In the genomic region with DNA sequence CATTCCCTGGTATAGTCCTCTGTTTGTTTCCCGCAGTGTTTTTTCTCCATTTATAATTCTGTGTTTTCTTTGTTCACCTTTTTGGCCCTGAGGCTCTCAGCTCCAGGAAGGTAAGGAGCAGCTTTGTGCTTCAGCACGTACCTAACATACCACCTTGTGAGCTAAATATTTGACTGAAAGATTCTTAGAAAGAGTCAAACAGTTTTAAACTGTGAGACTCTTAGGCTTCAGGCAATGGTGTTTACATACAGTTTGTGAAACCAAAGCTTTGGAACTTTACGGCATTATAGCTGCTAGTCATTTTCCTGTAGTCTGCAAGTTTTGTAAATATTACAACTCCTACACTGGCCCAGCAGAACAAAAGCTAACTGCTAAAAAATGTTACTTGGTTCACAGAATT, we compare ENCODE assay signal across 29 cellular contexts. TPM values are rescaled to one million over a fixed set of nuclear protein-coding genes. Genes with fewer than 3 reads are reported as not detected.
DNase-seq lines count a peak whose midpoint lies in the region; ATAC-seq and TF ChIP-seq lines count a peak whose summit lies in the region.
"Had no signal": no experiment of that assay in that cellular context is flagged by ENCODE, and none has a peak within 500 bp of the region (broad histone marks: within the 10 kb centered on the region; RNA-seq: fewer than 3 reads in every experiment).

No MANE protein-coding gene starts in this region.

- H3K9me3 ChIP-seq in endodermal cell (ENCODE audit: control insufficient read depth, low read length) = no peaks in the 10 kb centered on the region

- H3K27me3 ChIP-seq in endodermal cell (ENCODE audit: control insufficient read depth, insufficient read depth, low read length, poor library complexity, severe bottlenecking) (no peaks in the 10 kb centered on the region), foreskin keratinocyte (no peaks in the 10 kb centered on the region)

- H3K27ac Mint-ChIP-seq in activated T-cell treated with anti-CD3 and anti-CD28 coated beads, Interleukin-2, amount 50 U/mL, for 72 hours = peak overlapping the region; percentile 82
- peak overlapping the region; percentile 13 for H3K27ac Mint-ChIP-seq in endodermal cell
- H3K27ac Mint-ChIP-seq in memory B cell = peak overlapping the region; percentile 25
- peak overlapping the region; percentile 23 for H3K27ac Mint-ChIP-seq in stimulated activated effector memory CD8-positive, alpha-beta T cell treated with anti-CD3 and anti-CD28 coated beads, Interleukin-12 subunit alpha, Interleukin-12 subunit beta, amount 100 ng/mL, for 72 hours
- H3K27ac Mint-ChIP-seq: activated CD8-positive, alpha-beta T cell treated with anti-CD3 and anti-CD28 coated beads, Interleukin-2, amount 10 ng/mL, durations not matched to agents 7 days and 5 days; activated naive CD8-positive, alpha-beta T cell; activated T-helper 2 cell treated with anti-CD3 and anti-CD28 coated beads, Interferon-gamma antibody, Interleukin-2, Interleukin-4, amounts not matched to agents 10 μg/mL and 5 μg/mL and 100 μg/mL, durations not matched to agents 14 hours and 24 hours and 36 hours; T-helper 1 cell treated with Interleukin-12 subunit alpha and Interleukin-12 subunit beta and Interleukin-4 antibody, amounts not matched to agents 30 μg/mL and 1 μg/mL, for 36 hours had no signal

- no peak for ATAC-seq in activated T-cell treated with anti-CD3 and anti-CD28 coated beads, Interleukin-2, amount 50 U/mL, for 72 hours (replicated peaks in 1 of 2)
- ATAC-seq in memory B cell (ENCODE audit: low read depth) = no peak
- no peak for ATAC-seq in stimulated activated effector memory CD8-positive, alpha-beta T cell treated with anti-CD3 and anti-CD28 coated beads, Interleukin-12 subunit alpha, Interleukin-12 subunit beta, amount 100 ng/mL, for 72 hours
- no peak for ATAC-seq in GM19455 (IDR thresholded peaks at IDR 0.05; ENCODE audit: unreplicated experiment)
- ATAC-seq in foreskin keratinocyte = no peak
- ATAC-seq: activated CD8-positive, alpha-beta T cell treated with anti-CD3 and anti-CD28 coated beads, Interleukin-2, amount 10 ng/mL, durations not matched to agents 7 days and 5 days; naive thymus-derived CD4-positive, alpha-beta T cell; stimulated activated naive CD8-positive, alpha-beta T cell treated with anti-CD3 and anti-CD28 coated beads, Interleukin-15, Interleukin-2, amounts not matched to agents 100 U/mL and 50 U/mL, for 24 hours had no signal

- no peak for DNase-seq in activated T-cell treated with anti-CD3 and anti-CD28 coated beads, Interleukin-2, amount 50 U/mL, for 72 hours
- no peak for DNase-seq in activated T-cell treated with anti-CD3 and anti-CD28 coated beads for 4 hours
- DNase-seq in endodermal cell = no peak
- no peak for DNase-seq in memory B cell (ENCODE audit: low spot score in 2 of 2)
- no peak for DNase-seq in stimulated activated effector memory CD8-positive, alpha-beta T cell treated with anti-CD3 and anti-CD28 coated beads, Interleukin-12 subunit alpha, Interleukin-12 subunit beta, amount 100 ng/mL, for 72 hours (ENCODE audit: low spot score in 2 of 2)
- DNase-seq in foreskin keratinocyte = no peak
- DNase-seq in SIG-M5 (lab: John Stamatoyannopoulos, UW) = no peak
- DNase-seq: activated CD8-positive, alpha-beta T cell treated with anti-CD3 and anti-CD28 coated beads, Interleukin-2, amount 10 ng/mL, durations not matched to agents 7 days and 5 days; C1 segment of cervical spinal cord; DMS79; erythroblast; foreskin fibroblast; head of caudate nucleus; HFFc6; islet precursor cell; MM.1S; naive thymus-derived CD4-positive, alpha-beta T cell; NCI-H1105 treated with DMSO at 0.1 percent for 48 hours; NCI-H1930; NCI-H2171 treated with DMSO at 0.1 percent for 48 hours; NCI-H510A treated with DMSO at 0.1 percent for 48 hours; stimulated activated naive CD8-positive, alpha-beta T cell treated with anti-CD3 and anti-CD28 coated beads, Interleukin-15, Interleukin-2, amounts not matched to agents 100 U/mL and 50 U/mL, for 24 hours had no signal

- H3K4me3 ChIP-seq in endodermal cell (ENCODE audit: low read length) = no peak overlapping the region

- no peaks in the 10 kb centered on the region for H3K27me3 Mint-ChIP-seq in activated T-cell treated with anti-CD3 and anti-CD28 coated beads, Interleukin-2, amount 50 U/mL, for 72 hours (ENCODE audit: low read depth)
- H3K27me3 Mint-ChIP-seq in endodermal cell (ENCODE audit: insufficient read depth) (no peaks in the 10 kb centered on the region), memory B cell (no peaks in the 10 kb centered on the region)
- H3K27me3 Mint-ChIP-seq: activated naive CD8-positive, alpha-beta T cell; naive thymus-derived CD4-positive, alpha-beta T cell had no signal

- H3K27ac ChIP-seq in endodermal cell (ENCODE audit: low read depth, low read length) (no peak overlapping the region), foreskin keratinocyte (no peak overlapping the region)
- H3K27ac ChIP-seq: 22Rv1, KMS-11, RWPE1 had no signal

- peaks cover 6% of the 10 kb centered on the region in 2 donors for H3K36me3 Mint-ChIP-seq in activated T-cell treated with anti-CD3 and anti-CD28 coated beads, Interleukin-2, amount 50 U/mL, for 72 hours (ENCODE audit: insufficient read depth in 2 of 2)
- peaks cover 57% of the 10 kb centered on the region for H3K36me3 Mint-ChIP-seq in endodermal cell (ENCODE audit: low read depth)
- H3K36me3 Mint-ChIP-seq in memory B cell = peaks cover 36% of the 10 kb centered on the region
- peaks cover 96% of the 10 kb centered on the region for H3K36me3 Mint-ChIP-seq in stimulated activated effector memory CD8-positive, alpha-beta T cell treated with anti-CD3 and anti-CD28 coated beads, Interleukin-12 subunit alpha, Interleukin-12 subunit beta, amount 100 ng/mL, for 72 hours

- H3K4me1 ChIP-seq in endodermal cell (ENCODE audit: control insufficient read depth, insufficient read depth, low read length) (no peaks in the 10 kb centered on the region), foreskin keratinocyte (no peaks in the 10 kb centered on the region)

- H3K4me1 Mint-ChIP-seq in activated T-cell treated with anti-CD3 and anti-CD28 coated beads, Interleukin-2, amount 50 U/mL, for 72 hours (ENCODE audit: low read depth) = no peaks in the 10 kb centered on the region
- H3K4me1 Mint-ChIP-seq in endodermal cell = peaks cover 2% of the 10 kb centered on the region
- peaks cover 8% of the 10 kb centered on the region for H3K4me1 Mint-ChIP-seq in memory B cell
- H3K4me1 Mint-ChIP-seq in stimulated activated effector memory CD8-positive, alpha-beta T cell treated with anti-CD3 and anti-CD28 coated beads, Interleukin-12 subunit alpha, Interleukin-12 subunit beta, amount 100 ng/mL, for 72 hours = peaks cover 7% of the 10 kb centered on the region

- peaks cover 72% of the 10 kb centered on the region for H3K36me3 ChIP-seq in endodermal cell (ENCODE audit: control insufficient read depth, insufficient read depth, low read length)

- no peak overlapping the region for H3K4me3 Mint-ChIP-seq in activated T-cell treated with anti-CD3 and anti-CD28 coated beads, Interleukin-2, amount 50 U/mL, for 72 hours
- H3K4me3 Mint-ChIP-seq in endodermal cell (no peak overlapping the region), memory B cell (no peak overlapping the region)
- no peak overlapping the region for H3K4me3 Mint-ChIP-seq in stimulated activated effector memory CD8-positive, alpha-beta T cell treated with anti-CD3 and anti-CD28 coated beads, Interleukin-12 subunit alpha, Interleukin-12 subunit beta, amount 100 ng/mL, for 72 hours
- H3K4me3 Mint-ChIP-seq: activated CD8-positive, alpha-beta T cell treated with anti-CD3 and anti-CD28 coated beads, Interleukin-2, amount 10 ng/mL, durations not matched to agents 7 days and 5 days; activated naive CD8-positive, alpha-beta T cell; HFFc6; naive thymus-derived CD4-positive, alpha-beta T cell; T-helper 1 cell treated with Interleukin-12 subunit alpha and Interleukin-12 subunit beta and Interleukin-4 antibody, amounts not matched to agents 30 μg/mL and 1 μg/mL, for 36 hours had no signal

- no peak for TF ChIP-seq CTCF in endodermal cell (conservative IDR thresholded peaks at IDR 0.05)
- no peak for TF ChIP-seq CTCF in foreskin keratinocyte (conservative IDR thresholded peaks at IDR 0.05)

- H3K9ac ChIP-seq in endodermal cell (ENCODE audit: extremely low read depth, low read length, poor library complexity, severe bottlenecking) = no peak overlapping the region
- H3K9ac ChIP-seq: KMS-11 had no signal

- WGBS in endodermal cell (ENCODE audit: insufficient coverage in 1 of 2, insufficient read length in 1 of 2), 2 experiments = 88 to 94% methylated on average over 1 to 3 of the region's 3 CpGs

- no peaks in the 10 kb centered on the region for H3K9me3 Mint-ChIP-seq in activated T-cell treated with anti-CD3 and anti-CD28 coated beads, Interleukin-2, amount 50 U/mL, for 72 hours
- no peaks in the 10 kb centered on the region for H3K9me3 Mint-ChIP-seq in endodermal cell
- no peaks in the 10 kb centered on the region for H3K9me3 Mint-ChIP-seq in memory B cell
- H3K9me3 Mint-ChIP-seq in stimulated activated effector memory CD8-positive, alpha-beta T cell treated with anti-CD3 and anti-CD28 coated beads, Interleukin-12 subunit alpha, Interleukin-12 subunit beta, amount 100 ng/mL, for 72 hours = no peaks in the 10 kb centered on the region
- H3K9me3 Mint-ChIP-seq: activated T-helper 2 cell treated with anti-CD3 and anti-CD28 coated beads, Interferon-gamma antibody, Interleukin-2, Interleukin-4, amounts not matched to agents 10 μg/mL and 5 μg/mL and 100 μg/mL, durations not matched to agents 14 hours and 24 hours and 36 hours; HFFc6; T-helper 1 cell treated with Interleukin-12 subunit alpha and Interleukin-12 subunit beta and Interleukin-4 antibody, amounts not matched to agents 30 μg/mL and 1 μg/mL, for 36 hours had no signal

RNA-seq across cellular contexts. Expression of gene GPI, which starts 39.0 kb away (rescaled TPM):
- 100 to 1,000 TPM; 240 to 282 TPM for total RNA-seq in activated T-cell treated with anti-CD3 and anti-CD28 coated beads, Interleukin-2, amount 50 U/mL, for 72 hours
- total RNA-seq in endodermal cell (100 to 1,000 TPM; 181 to 183 TPM), foreskin keratinocyte (192 and 196 TPM in 2 replicates)
- polyA plus RNA-seq in endodermal cell (2013, experiment 1 of 2) = 139 TPM
- polyA plus RNA-seq in endodermal cell (2013, experiment 2 of 2) = 133 TPM
- polyA plus RNA-seq in foreskin keratinocyte = 156 and 169 TPM in 2 replicates

Comparison
In these comparisons a context has a peak if more than half of its experiments do, and no peak if none do; other contexts are left out.
1. H3K27ac Mint-ChIP-seq: peak in every context shown above with its lines; median percentile 82 in activated T-cell treated with anti-CD3 and anti-CD28 coated beads, Interleukin-2, amount 50 U/mL, for 72 hours; 25 in memory B cell; 23 in stimulated activated effector memory CD8-positive, alpha-beta T cell treated with anti-CD3 and anti-CD28 coated beads, Interleukin-12 subunit alpha, Interleukin-12 subunit beta, amount 100 ng/mL, for 72 hours; 13 in endodermal cell.